1 cellular context compared by ENCODE assay signal in the genomic region with DNA sequence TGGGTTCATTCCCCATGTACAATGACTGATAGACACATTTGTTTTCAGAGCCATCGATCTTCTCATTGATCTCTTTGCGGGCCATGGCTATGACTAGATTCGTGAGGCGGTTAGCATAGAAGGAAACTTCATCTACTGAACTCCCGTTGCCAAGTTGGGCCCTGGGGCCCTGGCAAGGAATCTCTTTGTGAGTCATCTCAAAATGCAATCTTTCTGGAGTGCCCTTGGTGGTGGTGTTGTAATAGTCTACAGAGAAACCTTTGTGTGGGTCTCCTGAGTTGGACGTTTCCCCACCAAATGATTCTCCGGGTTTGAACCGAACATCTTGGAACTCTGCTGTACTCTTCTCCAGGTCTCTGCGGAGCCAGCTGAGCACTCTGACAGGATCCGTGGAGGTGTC.
TF ChIP-seq lines count a peak whose summit lies in the region.

No MANE protein-coding gene starts in this region.

TF ChIP-seq in HepG2, 621 proteins besides CTCF, POLR2A, EP300 and RAD21:
- no peak for TF ChIP-seq ZNF549 (CRISPR knock-in tag; IDR thresholded peaks at IDR 0.05)
- TF ChIP-seq ZNF264 (CRISPR knock-in tag; IDR thresholded peaks at IDR 0.05): no peak
- TF ChIP-seq, protein P1, sequence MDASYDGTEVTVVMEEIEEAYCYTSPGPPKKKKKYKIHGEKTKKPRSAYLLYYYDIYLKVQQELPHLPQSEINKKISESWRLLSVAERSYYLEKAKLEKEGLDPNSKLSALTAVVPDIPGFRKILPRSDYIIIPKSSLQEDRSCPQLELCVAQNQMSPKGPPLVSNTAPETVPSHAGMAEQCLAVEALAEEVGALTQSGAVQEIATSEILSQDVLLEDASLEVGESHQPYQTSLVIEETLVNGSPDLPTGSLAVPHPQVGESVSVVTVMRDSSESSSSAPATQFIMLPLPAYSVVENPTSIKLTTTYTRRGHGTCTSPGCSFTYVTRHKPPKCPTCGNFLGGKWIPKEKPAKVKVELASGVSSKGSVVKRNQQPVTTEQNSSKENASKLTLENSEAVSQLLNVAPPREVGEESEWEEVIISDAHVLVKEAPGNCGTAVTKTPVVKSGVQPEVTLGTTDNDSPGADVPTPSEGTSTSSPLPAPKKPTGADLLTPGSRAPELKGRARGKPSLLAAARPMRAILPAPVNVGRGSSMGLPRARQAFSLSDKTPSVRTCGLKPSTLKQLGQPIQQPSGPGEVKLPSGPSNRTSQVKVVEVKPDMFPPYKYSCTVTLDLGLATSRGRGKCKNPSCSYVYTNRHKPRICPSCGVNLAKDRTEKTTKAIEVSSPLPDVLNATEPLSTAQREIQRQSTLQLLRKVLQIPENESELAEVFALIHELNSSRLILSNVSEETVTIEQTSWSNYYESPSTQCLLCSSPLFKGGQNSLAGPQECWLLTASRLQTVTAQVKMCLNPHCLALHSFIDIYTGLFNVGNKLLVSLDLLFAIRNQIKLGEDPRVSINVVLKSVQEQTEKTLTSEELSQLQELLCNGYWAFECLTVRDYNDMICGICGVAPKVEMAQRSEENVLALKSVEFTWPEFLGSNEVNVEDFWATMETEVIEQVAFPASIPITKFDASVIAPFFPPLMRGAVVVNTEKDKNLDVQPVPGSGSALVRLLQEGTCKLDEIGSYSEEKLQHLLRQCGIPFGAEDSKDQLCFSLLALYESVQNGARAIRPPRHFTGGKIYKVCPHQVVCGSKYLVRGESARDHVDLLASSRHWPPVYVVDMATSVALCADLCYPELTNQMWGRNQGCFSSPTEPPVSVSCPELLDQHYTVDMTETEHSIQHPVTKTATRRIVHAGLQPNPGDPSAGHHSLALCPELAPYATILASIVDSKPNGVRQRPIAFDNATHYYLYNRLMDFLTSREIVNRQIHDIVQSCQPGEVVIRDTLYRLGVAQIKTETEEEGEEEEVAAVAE (CRISPR knock-in tag; IDR thresholded peaks at IDR 0.05; ENCODE audit: borderline replicate concordance): no peak
- TF ChIP-seq BRD4 (CRISPR knock-in tag; IDR thresholded peaks at IDR 0.05): no peak
- TF ChIP-seq CAMTA2 (CRISPR knock-in tag; IDR thresholded peaks at IDR 0.05; ENCODE audit: borderline replicate concordance): no peak
